24 cellular contexts compared by ENCODE assay signal in the genomic region with DNA sequence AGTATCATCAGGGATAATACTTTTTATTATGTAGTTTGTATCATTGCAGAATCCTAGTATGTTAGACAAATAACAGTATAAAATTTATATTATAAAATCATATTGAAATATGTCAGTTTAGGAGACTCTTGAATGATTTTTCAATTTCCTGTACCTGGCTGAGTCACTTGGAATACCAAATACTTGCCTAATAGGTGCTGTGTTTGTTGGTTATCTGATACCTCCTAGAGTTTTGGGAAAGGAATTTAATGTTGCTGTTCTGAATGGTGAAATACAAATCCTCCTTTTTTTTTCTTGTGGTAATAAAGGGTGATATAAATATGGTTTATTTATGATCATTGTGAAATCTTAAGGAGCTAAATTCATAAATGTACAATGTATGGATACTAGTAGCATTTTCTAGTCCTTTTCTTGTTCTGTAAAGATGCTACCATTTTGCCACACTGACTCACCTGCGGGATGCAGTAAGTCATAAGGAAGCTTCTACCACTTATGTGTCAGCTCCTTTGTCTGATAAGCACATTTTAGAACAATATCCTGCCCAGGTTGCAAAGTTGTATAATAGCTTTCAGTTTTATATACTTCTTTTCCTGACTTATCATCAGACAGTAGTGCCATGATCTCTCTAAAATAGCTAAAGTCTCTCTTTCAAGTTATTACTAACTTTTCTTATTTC.
"Had no signal": no experiment of that assay in that cellular context is flagged by ENCODE, and none has a peak within 500 bp of the region (broad histone marks: within the 10 kb centered on the region; RNA-seq: fewer than 3 reads in every experiment).

No MANE protein-coding gene starts in this region.

- H3K27me3 ChIP-seq: gastrocnemius medialis, left lung, ovary, sigmoid colon, stomach, thyroid gland, vagina had no signal

- H3K4me3 ChIP-seq: coronary artery, gastrocnemius medialis, left lung, ovary, psoas muscle, sigmoid colon, stomach, thyroid gland, vagina had no signal

- H3K36me3 ChIP-seq: gastrocnemius medialis, left lung, ovary, sigmoid colon, stomach, thyroid gland, vagina had no signal

- H3K27ac ChIP-seq: coronary artery, epithelial cell of prostate, gastrocnemius medialis, left lung, ovary, psoas muscle, sigmoid colon, stomach, thyroid gland, vagina had no signal

- ATAC-seq: effector memory CD8-positive, alpha-beta T cell; esophagus mucosa; gastrocnemius medialis; left lung; natural killer cell; psoas muscle; right cardiac atrium; stimulated activated effector memory CD8-positive, alpha-beta T cell treated with anti-CD3 and anti-CD28 coated beads, Interleukin-12 subunit alpha, Interleukin-12 subunit beta, amount 100 ng/mL, for 72 hours had no signal

- H3K4me1 ChIP-seq: gastrocnemius medialis, left lung, psoas muscle, sigmoid colon, stomach, thyroid gland, vagina had no signal

- DNase-seq: effector memory CD8-positive, alpha-beta T cell; foreskin fibroblast; gastrocnemius medialis; head of caudate nucleus; kidney; left lung; natural killer cell; occipital lobe; ovary; posterior cingulate gyrus; psoas muscle; right cardiac atrium; sigmoid colon; stimulated activated CD4-positive, alpha-beta T cell treated with anti-CD3 and anti-CD28 coated beads, Interleukin-2, amount 100 ng/mL, for 24 hours; stimulated activated CD4-positive, alpha-beta T cell treated with anti-CD3 and anti-CD28 coated beads, Interleukin-4, amount 100 ng/mL, for 24 hours; stimulated activated naive CD4-positive, alpha-beta T cell treated with Interleukin-2 at 50 U/mL for 16 hours; stomach; thyroid gland; trophoblast cell had no signal

- H3K9me3 ChIP-seq: gastrocnemius medialis, left lung, ovary, psoas muscle, sigmoid colon, stomach, thyroid gland, vagina had no signal
